Comparison of ENCODE assay signal across 1 cellular context in genomic region chr7:156638443-156639077, GRCh38.
TF ChIP-seq lines count a peak whose summit lies in the region.

No MANE protein-coding gene starts in this region.

TF ChIP-seq in IMR-90, 13 proteins besides CTCF, POLR2A, EP300 and RAD21:
- TF ChIP-seq NFE2L2 (IDR thresholded peaks at IDR 0.05; ENCODE audit: low read depth, low read length): no peak
- TF ChIP-seq RFX5 (IDR thresholded peaks at IDR 0.05; ENCODE audit: low read depth, low read length): no peak
- no peak for TF ChIP-seq USF2 (IDR thresholded peaks at IDR 0.05; ENCODE audit: low read depth, low read length)
